In genomic region chr16:48231675-48232214, GRCh38 we compare ENCODE assay signal across 9 cellular contexts. TPM values are rescaled to one million over a fixed set of nuclear protein-coding genes. Genes with fewer than 3 reads are reported as not detected.
DNase-seq lines count a peak whose midpoint lies in the region; ATAC-seq and TF ChIP-seq lines count a peak whose summit lies in the region.
"Had no signal": no experiment of that assay in that cellular context is flagged by ENCODE, and none has a peak within 500 bp of the region (broad histone marks: within the 10 kb centered on the region; RNA-seq: fewer than 3 reads in every experiment).

No MANE protein-coding gene starts in this region.

- H3K4me3 ChIP-seq in GM23338 (no peak overlapping the region), coronary artery (no peak overlapping the region)

- H3F3A ChIP-seq in GM23338 (replicated peaks; ENCODE audit: low read depth), result no peaks in the 10 kb centered on the region

- intact Hi-C loops in left colon (cut with DNase I, micrococcal nuclease), result no loop called here

- H3K4me3 Mint-ChIP-seq in GM23338, result no peak overlapping the region
- H3K4me3 Mint-ChIP-seq in activated naive CD8-positive, alpha-beta T cell treated with anti-CD3 and anti-CD28 coated beads for 36 hours, result no peak overlapping the region
- H3K4me3 Mint-ChIP-seq: T-helper 1 cell treated with Interleukin-12 subunit alpha and Interleukin-12 subunit beta and Interleukin-4 antibody, amounts not matched to agents 30 μg/mL and 1 μg/mL, for 36 hours had no signal

- ATAC-seq in GM23338 (peak; percentile 96), left colon (peak; percentile 49), GM21576 (IDR thresholded peaks at IDR 0.05; ENCODE audit: unreplicated experiment) (no peak)

- TF ChIP-seq CTCF in GM23338 (conservative IDR thresholded peaks at IDR 0.05; ENCODE audit: low read depth in 2 of 2) (peak; percentile 64 to 83), coronary artery (IDR thresholded peaks at IDR 0.05) (no peak)

- H3K36me3 ChIP-seq in GM23338 (ENCODE audit: insufficient read depth), result no peaks in the 10 kb centered on the region

- H3K27me3 Mint-ChIP-seq in GM23338 (ENCODE audit: insufficient read depth, low read depth, poor library complexity), result peaks cover 3% of the 10 kb centered on the region
- peaks cover 3% of the 10 kb centered on the region for H3K27me3 Mint-ChIP-seq in activated naive CD8-positive, alpha-beta T cell treated with anti-CD3 and anti-CD28 coated beads for 36 hours

- H3K4me1 Mint-ChIP-seq in GM23338, result peaks cover 6% of the 10 kb centered on the region; the same call in 2 of the 3 replicates
- H3K4me1 Mint-ChIP-seq in activated naive CD8-positive, alpha-beta T cell treated with anti-CD3 and anti-CD28 coated beads for 36 hours, result peaks cover 17% of the 10 kb centered on the region

- no peaks in the 10 kb centered on the region for H3K27me3 ChIP-seq in GM23338 (ENCODE audit: insufficient read depth)

- H3K36me3 Mint-ChIP-seq in GM23338 (ENCODE audit: low read depth), result no peaks in the 10 kb centered on the region
- H3K36me3 Mint-ChIP-seq in activated naive CD8-positive, alpha-beta T cell treated with anti-CD3 and anti-CD28 coated beads for 36 hours, result no peaks in the 10 kb centered on the region

- H2AFZ ChIP-seq in GM23338, result peak overlapping the region; percentile 87; the same call in 1 of the 2 replicates

- no peaks in the 10 kb centered on the region for H3K9me3 Mint-ChIP-seq in GM23338
- H3K9me3 Mint-ChIP-seq in activated naive CD8-positive, alpha-beta T cell treated with anti-CD3 and anti-CD28 coated beads for 36 hours, result no peaks in the 10 kb centered on the region
- H3K9me3 Mint-ChIP-seq: T-helper 1 cell treated with Interleukin-12 subunit alpha and Interleukin-12 subunit beta and Interleukin-4 antibody, amounts not matched to agents 30 μg/mL and 1 μg/mL, for 36 hours had no signal

- no peaks in the 10 kb centered on the region for H3K79me2 ChIP-seq in GM23338 (replicated peaks; ENCODE audit: insufficient read depth)

- no peak overlapping the region for H3K27ac Mint-ChIP-seq in GM23338
- peak overlapping the region; percentile 82 for H3K27ac Mint-ChIP-seq in activated naive CD8-positive, alpha-beta T cell treated with anti-CD3 and anti-CD28 coated beads for 36 hours

- no peaks in the 10 kb centered on the region for H3K4me1 ChIP-seq in GM23338 (ENCODE audit: insufficient read depth)

- DNase-seq in GM03348 (ENCODE audit: low spot score) (peak; percentile 56), GM23338 (ENCODE audit: low spot score) (peak; percentile 78), NCI-H460 (ENCODE audit: extremely low read depth, low read depth) (peak; percentile 19), left colon (peak; percentile 28 to 52), coronary artery (ENCODE audit: low spot score) (no peak), NCI-H2196 treated with DMSO at 0.1 percent for 48 hours (lab: John Stamatoyannopoulos, UW; ENCODE audit: unreplicated experiment) (no peak)
- DNase-seq in activated naive CD8-positive, alpha-beta T cell treated with anti-CD3 and anti-CD28 coated beads for 36 hours, result peak; percentile 39

- no peaks in the 10 kb centered on the region for H4K20me1 ChIP-seq in GM23338 (replicated peaks; ENCODE audit: insufficient read depth)

- peaks cover 9% of the 10 kb centered on the region; the same call in 1 of the 2 replicates for H3K9me2 ChIP-seq in GM23338 (ENCODE audit: insufficient read depth)

- H3K27ac ChIP-seq in GM23338 (ENCODE audit: low read depth) (no peak overlapping the region), coronary artery (no peak overlapping the region)

- H3K4me2 ChIP-seq in GM23338, result no peak overlapping the region

TF ChIP-seq in GM23338, 12 proteins besides CTCF, POLR2A, EP300 and RAD21 (continues in another document):
- TF ChIP-seq REST (IDR thresholded peaks at IDR 0.05; ENCODE audit: unreplicated experiment) (no peak), ZNF331 (CRISPR knock-in tag; IDR thresholded peaks at IDR 0.05; ENCODE audit: low read depth) (no peak), EZH2phosphoT487 (IDR thresholded peaks at IDR 0.05; ENCODE audit: unreplicated experiment) (no peak), NANOG (IDR thresholded peaks at IDR 0.05; ENCODE audit: borderline replicate concordance) (no peak)

RNA-seq across cellular contexts. Expression of gene LONP2, which starts 12.4 kb away (rescaled TPM):
- 23.3 and 25.2 TPM in 2 replicates for total RNA-seq in GM23338 (2014; rRNA removed; shearing (Covaris generic))
- polyA plus RNA-seq in GM23338 (2016; fragmentation: Nextera tagmentation; extraction: Ambion mirVana), result 8.7 and 12.4 TPM in 2 replicates
- total RNA-seq in NCI-H460 (2014; rRNA removed; shearing (Covaris generic)), result 44.8 and 49.5 TPM in 2 replicates
- 26.2 and 32.7 TPM in 2 replicates for polyA plus RNA-seq in NCI-H460 (2014; cell fraction: nucleus; rRNA removed)
- 10 to 100 TPM; 52.2 to 53.0 TPM for total RNA-seq in activated naive CD8-positive, alpha-beta T cell treated with anti-CD3 and anti-CD28 coated beads for 36 hours
- 10 to 100 TPM; 62.8 to 64.1 TPM for total RNA-seq in left colon

RNA-seq across cellular contexts. Expression of gene ABCC11, which starts 15.6 kb away (rescaled TPM):
- total RNA-seq in GM23338 (2014; rRNA removed; shearing (Covaris generic)), result 0.12 TPM in 1 of 2 replicates, not detected in the other
- polyA plus RNA-seq in GM23338 (2016; fragmentation: Nextera tagmentation; extraction: Ambion mirVana), result 0.10 TPM in 1 of 2 replicates, not detected in the other
- total RNA-seq in NCI-H460 (2014; rRNA removed; shearing (Covaris generic)), result not detected in 2 replicates
- 0.05 TPM in 1 of 2 replicates, not detected in the other for polyA plus RNA-seq in NCI-H460 (2014; cell fraction: nucleus; rRNA removed)
- under 1 TPM; 0.14 to 0.16 TPM for total RNA-seq in activated naive CD8-positive, alpha-beta T cell treated with anti-CD3 and anti-CD28 coated beads for 36 hours
- total RNA-seq in left colon, result under 1 TPM; 0.34 to 0.61 TPM

Comparison
In these comparisons a context has a peak if more than half of its experiments do, and no peak if none do; other contexts are left out.
1. DNase-seq: peak in GM03348 (single experiment), GM23338 (single experiment), NCI-H460 (single experiment), activated naive CD8-positive, alpha-beta T cell treated with anti-CD3 and anti-CD28 coated beads for 36 hours (single experiment) and left colon (2 of 2); none in coronary artery (single experiment) and NCI-H2196 treated with DMSO at 0.1 percent for 48 hours (single experiment).